In genomic region chr3:161220850-161221753, GRCh38 we compare ENCODE assay signal across 1 cellular context.
TF ChIP-seq lines count a peak whose summit lies in the region.

Gene NMD3, plus strand, starts transcription at chr3:161221311. Its CDS starts 703 bp downstream, at chr3:161222014.

TF ChIP-seq in K562, 482 proteins besides CTCF, POLR2A, EP300 and RAD21 (continued from another document and continues in another):
- TF ChIP-seq ETV5 (CRISPR knock-in tag; IDR thresholded peaks at IDR 0.05; ENCODE audit: low read depth) (0 out of 2 replicates have a peak, but pooled peaks have one; percentile 52), NCOA1 (IDR thresholded peaks at IDR 0.05; ENCODE audit: low read depth) (no peak), MCM3 (IDR thresholded peaks at IDR 0.05) (no peak), MAFF (IDR thresholded peaks at IDR 0.05; ENCODE audit: low read length) (no peak), ZKSCAN8 (CRISPR knock-in tag; IDR thresholded peaks at IDR 0.05) (no peak), SMAD4 (CRISPR knock-in tag; conservative IDR thresholded peaks at IDR 0.05) (no peak), SAFB (IDR thresholded peaks at IDR 0.05; ENCODE audit: borderline replicate concordance, low read depth, low read length) (0 out of 2 replicates have a peak, but pooled peaks have one; percentile 52), ZNF740 (CRISPR knock-in tag; IDR thresholded peaks at IDR 0.05) (no peak), ZNF740 (tag; IDR thresholded peaks at IDR 0.05) (no peak), UBTF (IDR thresholded peaks at IDR 0.05; ENCODE audit: borderline replicate concordance in 1 of 2, low read depth in 2 of 2, low read length in 2 of 2) (0 out of 4 replicates have a peak, but pooled peaks of 1 of the 2 experiments have one; percentile 14), MITF (IDR thresholded peaks at IDR 0.05) (no peak), KLF1 (tag; IDR thresholded peaks at IDR 0.05) (no peak), ZNF175 (CRISPR knock-in tag; IDR thresholded peaks at IDR 0.05; ENCODE audit: low read depth) (peak; percentile 38; the same call in 1 of the 2 replicates), RBBP5 (IDR thresholded peaks at IDR 0.05; ENCODE audit: borderline replicate concordance, insufficient read depth, low read length, poor library complexity, severe bottlenecking) (peak; percentile 79), BHLHE40 (IDR thresholded peaks at IDR 0.05; ENCODE audit: low read length) (peak; percentile 12; the same call in 1 of the 2 replicates), KAT7 (CRISPR knock-in tag; IDR thresholded peaks at IDR 0.05; ENCODE audit: borderline replicate concordance) (no peak), ILF3 (IDR thresholded peaks at IDR 0.05; ENCODE audit: borderline replicate concordance) (no peak), CREM (IDR thresholded peaks at IDR 0.05; ENCODE audit: low read depth) (peak; percentile 94), CEBPB (tag; IDR thresholded peaks at IDR 0.05) (no peak), ESRRB (CRISPR knock-in tag; IDR thresholded peaks at IDR 0.05; ENCODE audit: borderline replicate concordance) (no peak), VEZF1 (CRISPR knock-in tag; IDR thresholded peaks at IDR 0.05) (peak; percentile 71), GABPB2 (CRISPR knock-in tag; conservative IDR thresholded peaks at IDR 0.05) (no peak), EGR1 (conservative IDR thresholded peaks at IDR 0.05) (peak; percentile 62), KAT8 (IDR thresholded peaks at IDR 0.05; ENCODE audit: low read depth) (no peak), ZNF668 (CRISPR knock-in tag; IDR thresholded peaks at IDR 0.05) (no peak), NR2F6 (CRISPR knock-in tag; IDR thresholded peaks at IDR 0.05) (no peak), BDP1 (IDR thresholded peaks at IDR 0.05; ENCODE audit: insufficient read depth, insufficient read length) (no peak), C11orf30 (IDR thresholded peaks at IDR 0.05; ENCODE audit: low read depth) (peak; percentile 34; the same call in 1 of the 2 replicates), PTBP1 (IDR thresholded peaks at IDR 0.05; ENCODE audit: low read depth, low read length) (no peak), BRD4 (IDR thresholded peaks at IDR 0.05) (no peak), CBX3 (IDR thresholded peaks at IDR 0.05; ENCODE audit: borderline replicate concordance in 1 of 2, low read length in 2 of 2) (no peak), ARID1B (IDR thresholded peaks at IDR 0.05) (no peak), MGA (IDR thresholded peaks at IDR 0.05) (peak; percentile 74; the same call in 1 of the 2 replicates), TRIM25 (IDR thresholded peaks at IDR 0.05; ENCODE audit: borderline replicate concordance) (no peak), HEY1 (CRISPR knock-in tag; IDR thresholded peaks at IDR 0.05; ENCODE audit: borderline replicate concordance) (no peak), NFYB (IDR thresholded peaks at IDR 0.05; ENCODE audit: extremely low read depth, insufficient read length) (no peak), SRSF9 (IDR thresholded peaks at IDR 0.05; ENCODE audit: borderline replicate concordance, low read depth, low read length) (no peak)
